Comparison of ENCODE assay signal across 1 cellular context in the genomic region with DNA sequence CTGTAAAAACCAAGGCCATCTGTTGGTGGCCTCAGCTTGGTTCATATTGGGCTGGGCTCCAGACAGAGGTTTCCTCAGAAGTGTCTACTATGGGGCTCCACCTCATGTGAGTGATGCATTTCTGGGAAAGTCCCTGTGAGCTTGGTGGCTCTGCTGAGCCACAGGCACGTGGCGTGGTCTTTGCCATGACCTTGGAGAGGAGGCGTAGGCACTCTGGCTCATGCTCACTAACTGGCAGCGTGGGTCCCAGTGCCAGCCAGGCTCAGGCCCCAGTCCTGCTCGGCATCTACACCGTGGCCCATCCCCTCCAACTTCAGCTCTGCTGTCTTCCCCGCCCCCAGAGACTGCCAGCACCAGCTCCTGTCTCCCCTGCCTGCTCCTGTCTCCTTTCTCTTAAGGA.
TF ChIP-seq lines count a peak whose summit lies in the region.

No MANE protein-coding gene starts in this region.

TF ChIP-seq in H1, 55 proteins besides CTCF, POLR2A, EP300 and RAD21:
- no peak for TF ChIP-seq HDAC2 (IDR thresholded peaks at IDR 0.05; ENCODE audit: borderline replicate concordance in 1 of 2, low read depth in 2 of 2, low read length in 2 of 2)
- no peak for TF ChIP-seq BCL11A (IDR thresholded peaks at IDR 0.05; ENCODE audit: low read depth in 2 of 2, low read length in 2 of 2)
- no peak for TF ChIP-seq CTBP2 (IDR thresholded peaks at IDR 0.05; ENCODE audit: borderline replicate concordance, insufficient read depth, insufficient read length, low read length)
- no peak for TF ChIP-seq GTF2F1 (IDR thresholded peaks at IDR 0.05; ENCODE audit: borderline replicate concordance, low read depth, low read length)
- no peak for TF ChIP-seq HDAC6 (IDR thresholded peaks at IDR 0.05; ENCODE audit: low read depth, low read length)
- no peak for TF ChIP-seq RXRA (IDR thresholded peaks at IDR 0.05; ENCODE audit: insufficient read depth, low read depth, low read length)
- TF ChIP-seq MAX (IDR thresholded peaks at IDR 0.05) = no peak
- TF ChIP-seq, protein P1, sequence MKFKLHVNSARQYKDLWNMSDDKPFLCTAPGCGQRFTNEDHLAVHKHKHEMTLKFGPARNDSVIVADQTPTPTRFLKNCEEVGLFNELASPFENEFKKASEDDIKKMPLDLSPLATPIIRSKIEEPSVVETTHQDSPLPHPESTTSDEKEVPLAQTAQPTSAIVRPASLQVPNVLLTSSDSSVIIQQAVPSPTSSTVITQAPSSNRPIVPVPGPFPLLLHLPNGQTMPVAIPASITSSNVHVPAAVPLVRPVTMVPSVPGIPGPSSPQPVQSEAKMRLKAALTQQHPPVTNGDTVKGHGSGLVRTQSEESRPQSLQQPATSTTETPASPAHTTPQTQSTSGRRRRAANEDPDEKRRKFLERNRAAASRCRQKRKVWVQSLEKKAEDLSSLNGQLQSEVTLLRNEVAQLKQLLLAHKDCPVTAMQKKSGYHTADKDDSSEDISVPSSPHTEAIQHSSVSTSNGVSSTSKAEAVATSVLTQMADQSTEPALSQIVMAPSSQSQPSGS (IDR thresholded peaks at IDR 0.05; ENCODE audit: low read length) = no peak
- TF ChIP-seq SP2 (IDR thresholded peaks at IDR 0.05; ENCODE audit: low read length) = no peak
- no peak for TF ChIP-seq TCF12 (IDR thresholded peaks at IDR 0.05; ENCODE audit: low read depth, low read length)
